8 cellular contexts compared by ENCODE assay signal in the genomic region with DNA sequence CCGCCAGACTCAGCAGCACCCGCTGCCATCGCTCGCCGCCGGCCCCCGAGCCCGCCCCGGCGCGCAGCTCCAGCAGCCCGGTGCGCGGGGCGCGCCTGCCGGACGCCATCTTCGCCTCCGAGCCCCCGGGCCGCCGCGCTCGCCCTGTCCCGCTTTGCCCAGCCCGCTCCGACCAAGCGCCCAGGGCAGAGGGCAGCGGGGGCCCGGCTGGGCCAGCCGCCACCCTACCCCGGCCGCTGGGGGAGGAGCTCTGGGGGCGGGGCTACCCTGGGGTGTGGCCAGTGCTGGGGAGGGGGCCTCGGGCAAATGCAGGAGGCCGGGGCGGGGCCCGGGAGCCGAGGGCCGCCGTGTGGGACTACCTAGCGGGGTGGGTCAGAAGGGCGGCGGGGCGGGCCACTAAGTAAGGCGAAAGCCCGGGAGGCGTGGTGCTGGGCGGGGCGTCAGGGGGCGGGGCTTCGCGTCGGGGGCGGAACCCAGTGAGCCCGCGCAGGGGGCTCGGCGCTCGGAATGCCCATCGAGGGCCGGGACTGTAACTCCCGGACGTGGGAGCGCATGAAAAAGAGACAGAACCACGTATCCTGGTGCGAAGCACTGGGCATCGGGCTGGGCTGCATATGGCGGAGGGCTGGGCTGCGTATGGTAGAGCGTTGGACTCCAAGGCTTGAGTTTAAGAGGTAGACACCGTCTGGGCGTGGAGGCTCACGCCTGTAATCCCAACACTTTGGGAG. TPM values are rescaled to one million over a fixed set of nuclear protein-coding genes. Genes with fewer than 3 reads are reported as not detected.
DNase-seq lines count a peak whose midpoint lies in the region; ATAC-seq, FAIRE-seq and TF ChIP-seq lines count a peak whose summit lies in the region.

A gene (minus strand): TSS at position 252 of the 728 bp plus-strand sequence. CDS start 143 bp downstream, at position 109.

- peak within 1 kb of the TSS; percentile 78 to 85 for H3K4me3 ChIP-seq in ascending aorta

- FAIRE-seq in urothelium cell line (lab: Jason Lieb, UNC), result no peak

- intact Hi-C loops in ascending aorta (cut with DNase I), result loop anchor here (1.0 to 10.0 kb wide), 5 partner anchors 20 to 671 kb away; a partner anchor contains a TSS

- DNase-seq in EL (peak; percentile 84), NCI-H1694 (lab: John Stamatoyannopoulos, UW) (peak; percentile 69), T-helper 22 cell (ENCODE audit: low read depth) (peak; percentile 88), ascending aorta (ENCODE audit: low spot score in 2 of 2) (peak; percentile 87 to 97), hepatic stellate cell (ENCODE audit: low spot score) (peak; percentile 83), putamen (ENCODE audit: low spot score) (peak; percentile 83), urothelium cell line (ENCODE audit: low spot score) (peak; percentile 100)

- peak; percentile 75 for ATAC-seq in HG02642 (IDR thresholded peaks at IDR 0.05; ENCODE audit: poor library complexity, unreplicated experiment)

- no peaks in the 10 kb centered on the region for H3K27me3 ChIP-seq in ascending aorta

- H3K9me3 ChIP-seq in ascending aorta, result no peaks in the 10 kb centered on the region

- TF ChIP-seq CTCF in ascending aorta (IDR thresholded peaks at IDR 0.05), result no peak

- H3K36me3 ChIP-seq in ascending aorta, result no peaks in the 10 kb centered on the region

- H3K27ac ChIP-seq in ascending aorta, result peak within 1 kb of the TSS; percentile 85 to 91

- peaks cover 9 to 23% of the 10 kb centered on the region in 2 donors for H3K4me1 ChIP-seq in ascending aorta

RNA-seq across cellular contexts. Expression of the gene that starts here (rescaled TPM):
- 108 TPM for total RNA-seq in ascending aorta

Comparison
In these comparisons a context has a peak if more than half of its experiments do, and no peak if none do; other contexts are left out.
1. Peak in every context shown above with its lines: DNase-seq, ATAC-seq, H3K4me3 ChIP-seq and H3K27ac ChIP-seq.